Comparison of ENCODE assay signal across 2 cellular contexts in the genomic region with DNA sequence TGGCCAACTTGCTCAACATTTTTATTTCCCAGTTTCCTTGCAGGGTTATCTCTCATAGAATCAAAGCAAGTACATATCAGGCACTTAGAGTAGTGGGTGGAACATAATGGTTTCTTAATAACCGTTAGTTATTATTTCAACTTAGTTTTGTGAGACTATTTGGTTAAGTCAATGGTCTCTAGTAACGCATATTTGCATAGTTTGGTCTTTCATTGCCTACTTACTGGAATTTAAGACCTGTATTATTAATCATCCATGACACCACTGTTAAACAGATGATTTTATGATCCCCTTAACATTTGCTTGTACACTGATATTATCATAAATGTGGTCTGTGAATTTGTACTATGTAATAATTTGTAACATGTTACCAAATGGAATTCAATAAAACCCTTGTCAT.
"Had no signal": no experiment of that assay in that cellular context is flagged by ENCODE, and none has a peak within 500 bp of the region (broad histone marks: within the 10 kb centered on the region; RNA-seq: fewer than 3 reads in every experiment).

No MANE protein-coding gene starts in this region.

- DNase-seq: GF-D8 had no signal

- H3K4me3 ChIP-seq: GM12878 had no signal

- ATAC-seq: GM12878 had no signal
